20 cellular contexts compared by ENCODE assay signal in genomic region chr19:51386882-51387520, GRCh38. TPM values are rescaled to one million over a fixed set of nuclear protein-coding genes. Genes with fewer than 3 reads are reported as not detected.
DNase-seq lines count a peak whose midpoint lies in the region; ATAC-seq and TF ChIP-seq lines count a peak whose summit lies in the region.
"Had no signal": no experiment of that assay in that cellular context is flagged by ENCODE, and none has a peak within 500 bp of the region (broad histone marks: within the 10 kb centered on the region; RNA-seq: fewer than 3 reads in every experiment).

No MANE protein-coding gene starts in this region.

- peaks cover 7% of the 10 kb centered on the region for H3K4me1 Mint-ChIP-seq in activated naive CD4-positive, alpha-beta T cell treated with anti-CD3 and anti-CD28 coated beads, Interleukin-2, amount 50 U/mL, for 24 hours
- no peaks in the 10 kb centered on the region for H3K4me1 Mint-ChIP-seq in chondrocyte (ENCODE audit: low read depth)
- H3K4me1 Mint-ChIP-seq in stimulated activated effector memory CD8-positive, alpha-beta T cell treated with anti-CD3 and anti-CD28 coated beads, Interleukin-12 subunit alpha, Interleukin-12 subunit beta, amount 100 ng/mL, for 72 hours = peaks cover 53% of the 10 kb centered on the region
- H3K4me1 Mint-ChIP-seq: endodermal cell had no signal

- peak overlapping the region; percentile 49 for H3K4me3 Mint-ChIP-seq in activated naive CD4-positive, alpha-beta T cell treated with anti-CD3 and anti-CD28 coated beads, Interleukin-2, amount 50 U/mL, for 24 hours
- H3K4me3 Mint-ChIP-seq in chondrocyte (ENCODE audit: unreplicated experiment) = no peak overlapping the region
- peak overlapping the region; percentile 85 for H3K4me3 Mint-ChIP-seq in stimulated activated effector memory CD8-positive, alpha-beta T cell treated with anti-CD3 and anti-CD28 coated beads, Interleukin-12 subunit alpha, Interleukin-12 subunit beta, amount 100 ng/mL, for 72 hours
- H3K4me3 Mint-ChIP-seq: brain, endodermal cell had no signal

- DNase-seq in activated naive CD4-positive, alpha-beta T cell treated with anti-CD3 and anti-CD28 coated beads, Interleukin-2, amount 50 U/mL, for 72 hours (ENCODE audit: low spot score in 2 of 2) = no peak
- DNase-seq in chondrocyte (ENCODE audit: low spot score) (peak; percentile 5), germinal center (ENCODE audit: low spot score) (no peak)
- no peak for DNase-seq in stimulated activated effector memory CD8-positive, alpha-beta T cell treated with anti-CD3 and anti-CD28 coated beads, Interleukin-12 subunit alpha, Interleukin-12 subunit beta, amount 100 ng/mL, for 72 hours (ENCODE audit: low spot score in 2 of 2)
- DNase-seq: activated CD8-positive, alpha-beta memory T cell treated with anti-CD3 and anti-CD28 coated beads for 24 hours; colonic mucosa; endodermal cell; esophagus squamous epithelium; islet precursor cell; KG1; NCI-H1694 treated with DMSO at 0.1 percent for 48 hours; psoas muscle; T-helper 9 cell; thyroid gland had no signal

- no peak for ATAC-seq in activated naive CD4-positive, alpha-beta T cell treated with anti-CD3 and anti-CD28 coated beads, Interleukin-2, amount 50 U/mL, for 72 hours
- ATAC-seq in stimulated activated effector memory CD8-positive, alpha-beta T cell treated with anti-CD3 and anti-CD28 coated beads, Interleukin-12 subunit alpha, Interleukin-12 subunit beta, amount 100 ng/mL, for 72 hours = peak; percentile 48
- no peak for ATAC-seq in HG02852 (IDR thresholded peaks at IDR 0.05; ENCODE audit: unreplicated experiment)
- ATAC-seq: gastroesophageal sphincter, psoas muscle had no signal

- TF ChIP-seq CTCF in chondrocyte (IDR thresholded peaks at IDR 0.05) = no peak

- H3K9me3 Mint-ChIP-seq in activated naive CD4-positive, alpha-beta T cell treated with anti-CD3 and anti-CD28 coated beads, Interleukin-2, amount 50 U/mL, for 24 hours = no peaks in the 10 kb centered on the region
- no peaks in the 10 kb centered on the region for H3K9me3 Mint-ChIP-seq in activated naive CD4-positive, alpha-beta T cell treated with anti-CD3 and anti-CD28 coated beads, Interleukin-2, amount 50 U/mL, for 72 hours
- no peaks in the 10 kb centered on the region for H3K9me3 Mint-ChIP-seq in chondrocyte (ENCODE audit: low read depth)
- no peaks in the 10 kb centered on the region for H3K9me3 Mint-ChIP-seq in stimulated activated effector memory CD8-positive, alpha-beta T cell treated with anti-CD3 and anti-CD28 coated beads, Interleukin-12 subunit alpha, Interleukin-12 subunit beta, amount 100 ng/mL, for 72 hours
- H3K9me3 Mint-ChIP-seq: activated T-helper 2 cell treated with anti-CD3 and anti-CD28 coated beads, Interferon-gamma antibody, Interleukin-2, Interleukin-4, amounts not matched to agents 10 μg/mL and 5 μg/mL and 100 μg/mL, durations not matched to agents 14 hours and 24 hours and 36 hours had no signal

- no peaks in the 10 kb centered on the region for H3K36me3 Mint-ChIP-seq in activated naive CD4-positive, alpha-beta T cell treated with anti-CD3 and anti-CD28 coated beads, Interleukin-2, amount 50 U/mL, for 24 hours
- H3K36me3 Mint-ChIP-seq in activated naive CD4-positive, alpha-beta T cell treated with anti-CD3 and anti-CD28 coated beads, Interleukin-2, amount 50 U/mL, for 72 hours = no peaks in the 10 kb centered on the region
- H3K36me3 Mint-ChIP-seq in chondrocyte (ENCODE audit: low read depth) = no peaks in the 10 kb centered on the region
- peaks cover 25% of the 10 kb centered on the region for H3K36me3 Mint-ChIP-seq in stimulated activated effector memory CD8-positive, alpha-beta T cell treated with anti-CD3 and anti-CD28 coated beads, Interleukin-12 subunit alpha, Interleukin-12 subunit beta, amount 100 ng/mL, for 72 hours
- H3K36me3 Mint-ChIP-seq: brain had no signal

- no peak overlapping the region for H3K27ac Mint-ChIP-seq in activated naive CD4-positive, alpha-beta T cell treated with anti-CD3 and anti-CD28 coated beads, Interleukin-2, amount 50 U/mL, for 24 hours
- H3K27ac Mint-ChIP-seq in activated naive CD4-positive, alpha-beta T cell treated with anti-CD3 and anti-CD28 coated beads, Interleukin-2, amount 50 U/mL, for 72 hours = peak overlapping the region in 1 of 2 donors; percentile 66
- no peak overlapping the region for H3K27ac Mint-ChIP-seq in chondrocyte (ENCODE audit: unreplicated experiment)
- H3K27ac Mint-ChIP-seq in stimulated activated effector memory CD8-positive, alpha-beta T cell treated with anti-CD3 and anti-CD28 coated beads, Interleukin-12 subunit alpha, Interleukin-12 subunit beta, amount 100 ng/mL, for 72 hours = peak overlapping the region; percentile 98
- H3K27ac Mint-ChIP-seq: activated T-helper 2 cell treated with anti-CD3 and anti-CD28 coated beads, Interferon-gamma antibody, Interleukin-2, Interleukin-4, amounts not matched to agents 10 μg/mL and 5 μg/mL and 100 μg/mL, durations not matched to agents 14 hours and 24 hours and 36 hours; endodermal cell had no signal

- H3K27me3 Mint-ChIP-seq in activated naive CD4-positive, alpha-beta T cell treated with anti-CD3 and anti-CD28 coated beads, Interleukin-2, amount 50 U/mL, for 24 hours = no peaks in the 10 kb centered on the region
- no peaks in the 10 kb centered on the region for H3K27me3 Mint-ChIP-seq in chondrocyte (ENCODE audit: low read depth)

RNA-seq across cellular contexts. Expression of gene LIM2, which starts 0.8 kb away (rescaled TPM):
- 1 to 10 TPM in 1 of 2 donors, not detected in 1; 1.2 TPM for total RNA-seq in activated naive CD4-positive, alpha-beta T cell treated with anti-CD3 and anti-CD28 coated beads, Interleukin-2, amount 50 U/mL, for 72 hours
- not detected in 3 replicates for total RNA-seq in chondrocyte
- total RNA-seq: activated T-helper 2 cell treated with anti-CD3 and anti-CD28 coated beads, Interferon-gamma antibody, Interleukin-2, Interleukin-4, amounts not matched to agents 10 μg/mL and 5 μg/mL and 100 μg/mL, durations not matched to agents 14 hours and 24 hours and 36 hours; colonic mucosa; endodermal cell; esophagus squamous epithelium; gastroesophageal sphincter; lung; psoas muscle; thyroid gland had no signal

RNA-seq across cellular contexts. Expression of gene C19orf84, which starts 3.4 kb away (rescaled TPM):
- total RNA-seq in activated naive CD4-positive, alpha-beta T cell treated with anti-CD3 and anti-CD28 coated beads, Interleukin-2, amount 50 U/mL, for 72 hours = not detected
- total RNA-seq in chondrocyte = not detected in 3 replicates
- total RNA-seq: esophagus squamous epithelium, gastroesophageal sphincter, psoas muscle had no signal

RNA-seq across cellular contexts. Expression of gene NKG7, which starts 14.5 kb away (rescaled TPM):
- 10 to 100 TPM; 63.9 to 92.4 TPM for total RNA-seq in activated naive CD4-positive, alpha-beta T cell treated with anti-CD3 and anti-CD28 coated beads, Interleukin-2, amount 50 U/mL, for 72 hours
- not detected in 3 replicates for total RNA-seq in chondrocyte
- total RNA-seq: endodermal cell had no signal

RNA-seq across cellular contexts. Expression of gene CLDND2, which starts 18.2 kb away (rescaled TPM):
- 1 to 10 TPM; 1.8 to 4.7 TPM for total RNA-seq in activated naive CD4-positive, alpha-beta T cell treated with anti-CD3 and anti-CD28 coated beads, Interleukin-2, amount 50 U/mL, for 72 hours
- total RNA-seq in chondrocyte = 1.5 TPM in 1 of 3 replicates, not detected in the others
- total RNA-seq: esophagus squamous epithelium, gastroesophageal sphincter, thyroid gland had no signal

RNA-seq across cellular contexts. Expression of gene ETFB, which starts 20.8 kb away (rescaled TPM):
- total RNA-seq in activated naive CD4-positive, alpha-beta T cell treated with anti-CD3 and anti-CD28 coated beads, Interleukin-2, amount 50 U/mL, for 72 hours = 100 to 1,000 TPM; 147 to 153 TPM
- 43.7 to 56.6 TPM (median 49.6 TPM) in 3 replicates for total RNA-seq in chondrocyte

Comparison
In these comparisons a context has a peak if more than half of its experiments do, and no peak if none do; other contexts are left out.
1. RNA of gene NKG7, which starts 14.5 kb away (total RNA-seq): 63.9 to 92.4 TPM in activated naive CD4-positive, alpha-beta T cell treated with anti-CD3 and anti-CD28 coated beads, Interleukin-2, amount 50 U/mL, for 72 hours; not detected in chondrocyte; every median in the first group is over 10 times any median in the second.